In the genomic region with DNA sequence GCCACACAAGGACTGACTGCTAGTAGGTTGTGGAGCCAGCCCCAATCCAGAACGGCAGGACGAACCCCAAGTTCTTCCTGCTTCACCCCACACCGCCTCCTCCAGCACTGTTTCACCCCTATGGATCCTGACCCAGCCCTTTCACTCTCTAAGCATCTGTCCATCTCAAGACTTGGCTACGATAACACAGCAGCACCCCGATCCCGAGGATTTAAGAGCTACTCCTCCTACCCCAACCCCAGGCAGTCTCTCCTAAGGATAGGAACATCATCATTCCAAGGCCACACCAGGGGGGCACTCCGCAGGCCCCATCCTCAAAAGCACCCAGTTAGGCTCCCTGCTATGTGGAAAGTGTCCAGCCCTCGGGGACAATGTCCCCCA, we compare ENCODE assay signal across 1 cellular context.
TF ChIP-seq lines count a peak whose summit lies in the region.

No MANE protein-coding gene starts in this region.

TF ChIP-seq in HepG2, 621 proteins besides CTCF, POLR2A, EP300 and RAD21 (continued from another document and continues in another):
- TF ChIP-seq, protein P1, sequence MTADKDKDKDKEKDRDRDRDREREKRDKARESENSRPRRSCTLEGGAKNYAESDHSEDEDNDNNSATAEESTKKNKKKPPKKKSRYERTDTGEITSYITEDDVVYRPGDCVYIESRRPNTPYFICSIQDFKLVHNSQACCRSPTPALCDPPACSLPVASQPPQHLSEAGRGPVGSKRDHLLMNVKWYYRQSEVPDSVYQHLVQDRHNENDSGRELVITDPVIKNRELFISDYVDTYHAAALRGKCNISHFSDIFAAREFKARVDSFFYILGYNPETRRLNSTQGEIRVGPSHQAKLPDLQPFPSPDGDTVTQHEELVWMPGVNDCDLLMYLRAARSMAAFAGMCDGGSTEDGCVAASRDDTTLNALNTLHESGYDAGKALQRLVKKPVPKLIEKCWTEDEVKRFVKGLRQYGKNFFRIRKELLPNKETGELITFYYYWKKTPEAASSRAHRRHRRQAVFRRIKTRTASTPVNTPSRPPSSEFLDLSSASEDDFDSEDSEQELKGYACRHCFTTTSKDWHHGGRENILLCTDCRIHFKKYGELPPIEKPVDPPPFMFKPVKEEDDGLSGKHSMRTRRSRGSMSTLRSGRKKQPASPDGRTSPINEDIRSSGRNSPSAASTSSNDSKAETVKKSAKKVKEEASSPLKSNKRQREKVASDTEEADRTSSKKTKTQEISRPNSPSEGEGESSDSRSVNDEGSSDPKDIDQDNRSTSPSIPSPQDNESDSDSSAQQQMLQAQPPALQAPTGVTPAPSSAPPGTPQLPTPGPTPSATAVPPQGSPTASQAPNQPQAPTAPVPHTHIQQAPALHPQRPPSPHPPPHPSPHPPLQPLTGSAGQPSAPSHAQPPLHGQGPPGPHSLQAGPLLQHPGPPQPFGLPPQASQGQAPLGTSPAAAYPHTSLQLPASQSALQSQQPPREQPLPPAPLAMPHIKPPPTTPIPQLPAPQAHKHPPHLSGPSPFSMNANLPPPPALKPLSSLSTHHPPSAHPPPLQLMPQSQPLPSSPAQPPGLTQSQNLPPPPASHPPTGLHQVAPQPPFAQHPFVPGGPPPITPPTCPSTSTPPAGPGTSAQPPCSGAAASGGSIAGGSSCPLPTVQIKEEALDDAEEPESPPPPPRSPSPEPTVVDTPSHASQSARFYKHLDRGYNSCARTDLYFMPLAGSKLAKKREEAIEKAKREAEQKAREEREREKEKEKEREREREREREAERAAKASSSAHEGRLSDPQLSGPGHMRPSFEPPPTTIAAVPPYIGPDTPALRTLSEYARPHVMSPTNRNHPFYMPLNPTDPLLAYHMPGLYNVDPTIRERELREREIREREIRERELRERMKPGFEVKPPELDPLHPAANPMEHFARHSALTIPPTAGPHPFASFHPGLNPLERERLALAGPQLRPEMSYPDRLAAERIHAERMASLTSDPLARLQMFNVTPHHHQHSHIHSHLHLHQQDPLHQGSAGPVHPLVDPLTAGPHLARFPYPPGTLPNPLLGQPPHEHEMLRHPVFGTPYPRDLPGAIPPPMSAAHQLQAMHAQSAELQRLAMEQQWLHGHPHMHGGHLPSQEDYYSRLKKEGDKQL (CRISPR knock-in tag; IDR thresholded peaks at IDR 0.05; ENCODE audit: low read depth) = no peak
- TF ChIP-seq NFE2 (CRISPR knock-in tag; IDR thresholded peaks at IDR 0.05) (no peak), XBP1 (CRISPR knock-in tag; IDR thresholded peaks at IDR 0.05) (no peak), ZNF136 (CRISPR knock-in tag; IDR thresholded peaks at IDR 0.05; ENCODE audit: low read depth) (0 out of 2 replicates have a peak, but pooled peaks have one; percentile 32), ZFP62 (CRISPR knock-in tag; IDR thresholded peaks at IDR 0.05) (no peak), KDM1A (CRISPR knock-in tag; IDR thresholded peaks at IDR 0.05) (no peak), SYNCRIP (IDR thresholded peaks at IDR 0.05; ENCODE audit: insufficient read depth, low read depth, low read length) (no peak), HDAC2 (CRISPR knock-in tag; IDR thresholded peaks at IDR 0.05) (no peak), NCOR1 (IDR thresholded peaks at IDR 0.05; ENCODE audit: borderline replicate concordance, low read length) (no peak), EEA1 (CRISPR knock-in tag; IDR thresholded peaks at IDR 0.05; ENCODE audit: borderline replicate concordance) (no peak; the same call in 1 of the 2 replicates), ATF5 (CRISPR knock-in tag; IDR thresholded peaks at IDR 0.05; ENCODE audit: low read depth) (peak; percentile 36; the same call in 1 of the 2 replicates), PBX3 (CRISPR knock-in tag; IDR thresholded peaks at IDR 0.05; ENCODE audit: borderline replicate concordance) (no peak), ARNT2 (CRISPR knock-in tag; IDR thresholded peaks at IDR 0.05; ENCODE audit: low read depth) (no peak), MAFF (IDR thresholded peaks at IDR 0.05; ENCODE audit: low read depth, low read length) (no peak), IRX3 (CRISPR knock-in tag; IDR thresholded peaks at IDR 0.05; ENCODE audit: borderline replicate concordance, low read depth) (0 out of 2 replicates have a peak, but pooled peaks have one; percentile 10), TEAD3 (CRISPR knock-in tag; optimal IDR thresholded peaks at IDR 0.05; ENCODE audit: borderline replicate concordance) (peak; percentile 13), TFAP4 (IDR thresholded peaks at IDR 0.05; ENCODE audit: borderline replicate concordance, low read depth) (no peak), DMAP1 (CRISPR knock-in tag; IDR thresholded peaks at IDR 0.05) (no peak), TBX3 (IDR thresholded peaks at IDR 0.05; ENCODE audit: borderline replicate concordance) (no peak)
- TF ChIP-seq, protein P2, sequence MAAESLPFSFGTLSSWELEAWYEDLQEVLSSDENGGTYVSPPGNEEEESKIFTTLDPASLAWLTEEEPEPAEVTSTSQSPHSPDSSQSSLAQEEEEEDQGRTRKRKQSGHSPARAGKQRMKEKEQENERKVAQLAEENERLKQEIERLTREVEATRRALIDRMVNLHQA (CRISPR knock-in tag; IDR thresholded peaks at IDR 0.05) = no peak
- TF ChIP-seq, protein P3, sequence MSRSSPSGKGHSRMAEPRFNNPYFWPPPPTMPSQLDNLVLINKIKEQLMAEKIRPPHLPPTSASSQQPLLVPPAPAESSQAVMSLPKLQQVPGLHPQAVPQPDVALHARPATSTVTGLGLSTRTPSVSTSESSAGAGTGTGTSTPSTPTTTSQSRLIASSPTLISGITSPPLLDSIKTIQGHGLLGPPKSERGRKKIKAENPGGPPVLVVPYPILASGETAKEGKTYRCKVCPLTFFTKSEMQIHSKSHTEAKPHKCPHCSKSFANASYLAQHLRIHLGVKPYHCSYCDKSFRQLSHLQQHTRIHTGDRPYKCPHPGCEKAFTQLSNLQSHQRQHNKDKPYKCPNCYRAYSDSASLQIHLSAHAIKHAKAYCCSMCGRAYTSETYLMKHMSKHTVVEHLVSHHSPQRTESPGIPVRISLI (CRISPR knock-in tag; IDR thresholded peaks at IDR 0.05; ENCODE audit: borderline replicate concordance) = no peak
- TF ChIP-seq, protein P4, sequence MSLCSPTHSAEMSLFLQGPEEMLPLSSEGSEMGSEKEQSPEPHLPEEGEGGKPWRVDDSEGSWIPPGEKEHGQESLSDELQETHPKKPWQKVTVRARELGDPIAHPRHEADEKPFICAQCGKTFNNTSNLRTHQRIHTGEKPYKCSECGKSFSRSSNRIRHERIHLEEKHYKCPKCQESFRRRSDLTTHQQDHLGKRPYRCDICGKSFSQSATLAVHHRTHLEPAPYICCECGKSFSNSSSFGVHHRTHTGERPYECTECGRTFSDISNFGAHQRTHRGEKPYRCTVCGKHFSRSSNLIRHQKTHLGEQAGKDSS (CRISPR knock-in tag; IDR thresholded peaks at IDR 0.05; ENCODE audit: borderline replicate concordance, low read depth) = peak; percentile 8; the same call in 1 of the 2 replicates
- TF ChIP-seq, protein P5, sequence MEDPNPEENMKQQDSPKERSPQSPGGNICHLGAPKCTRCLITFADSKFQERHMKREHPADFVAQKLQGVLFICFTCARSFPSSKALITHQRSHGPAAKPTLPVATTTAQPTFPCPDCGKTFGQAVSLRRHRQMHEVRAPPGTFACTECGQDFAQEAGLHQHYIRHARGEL (CRISPR knock-in tag; IDR thresholded peaks at IDR 0.05) = no peak
- TF ChIP-seq, protein P6, sequence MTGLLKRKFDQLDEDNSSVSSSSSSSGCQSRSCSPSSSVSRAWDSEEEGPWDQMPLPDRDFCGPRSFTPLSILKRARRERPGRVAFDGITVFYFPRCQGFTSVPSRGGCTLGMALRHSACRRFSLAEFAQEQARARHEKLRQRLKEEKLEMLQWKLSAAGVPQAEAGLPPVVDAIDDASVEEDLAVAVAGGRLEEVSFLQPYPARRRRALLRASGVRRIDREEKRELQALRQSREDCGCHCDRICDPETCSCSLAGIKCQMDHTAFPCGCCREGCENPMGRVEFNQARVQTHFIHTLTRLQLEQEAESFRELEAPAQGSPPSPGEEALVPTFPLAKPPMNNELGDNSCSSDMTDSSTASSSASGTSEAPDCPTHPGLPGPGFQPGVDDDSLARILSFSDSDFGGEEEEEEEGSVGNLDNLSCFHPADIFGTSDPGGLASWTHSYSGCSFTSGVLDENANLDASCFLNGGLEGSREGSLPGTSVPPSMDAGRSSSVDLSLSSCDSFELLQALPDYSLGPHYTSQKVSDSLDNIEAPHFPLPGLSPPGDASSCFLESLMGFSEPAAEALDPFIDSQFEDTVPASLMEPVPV (CRISPR knock-in tag; IDR thresholded peaks at IDR 0.05) = 0 out of 2 replicates have a peak, but pooled peaks have one; percentile 5
- TF ChIP-seq, protein P7, sequence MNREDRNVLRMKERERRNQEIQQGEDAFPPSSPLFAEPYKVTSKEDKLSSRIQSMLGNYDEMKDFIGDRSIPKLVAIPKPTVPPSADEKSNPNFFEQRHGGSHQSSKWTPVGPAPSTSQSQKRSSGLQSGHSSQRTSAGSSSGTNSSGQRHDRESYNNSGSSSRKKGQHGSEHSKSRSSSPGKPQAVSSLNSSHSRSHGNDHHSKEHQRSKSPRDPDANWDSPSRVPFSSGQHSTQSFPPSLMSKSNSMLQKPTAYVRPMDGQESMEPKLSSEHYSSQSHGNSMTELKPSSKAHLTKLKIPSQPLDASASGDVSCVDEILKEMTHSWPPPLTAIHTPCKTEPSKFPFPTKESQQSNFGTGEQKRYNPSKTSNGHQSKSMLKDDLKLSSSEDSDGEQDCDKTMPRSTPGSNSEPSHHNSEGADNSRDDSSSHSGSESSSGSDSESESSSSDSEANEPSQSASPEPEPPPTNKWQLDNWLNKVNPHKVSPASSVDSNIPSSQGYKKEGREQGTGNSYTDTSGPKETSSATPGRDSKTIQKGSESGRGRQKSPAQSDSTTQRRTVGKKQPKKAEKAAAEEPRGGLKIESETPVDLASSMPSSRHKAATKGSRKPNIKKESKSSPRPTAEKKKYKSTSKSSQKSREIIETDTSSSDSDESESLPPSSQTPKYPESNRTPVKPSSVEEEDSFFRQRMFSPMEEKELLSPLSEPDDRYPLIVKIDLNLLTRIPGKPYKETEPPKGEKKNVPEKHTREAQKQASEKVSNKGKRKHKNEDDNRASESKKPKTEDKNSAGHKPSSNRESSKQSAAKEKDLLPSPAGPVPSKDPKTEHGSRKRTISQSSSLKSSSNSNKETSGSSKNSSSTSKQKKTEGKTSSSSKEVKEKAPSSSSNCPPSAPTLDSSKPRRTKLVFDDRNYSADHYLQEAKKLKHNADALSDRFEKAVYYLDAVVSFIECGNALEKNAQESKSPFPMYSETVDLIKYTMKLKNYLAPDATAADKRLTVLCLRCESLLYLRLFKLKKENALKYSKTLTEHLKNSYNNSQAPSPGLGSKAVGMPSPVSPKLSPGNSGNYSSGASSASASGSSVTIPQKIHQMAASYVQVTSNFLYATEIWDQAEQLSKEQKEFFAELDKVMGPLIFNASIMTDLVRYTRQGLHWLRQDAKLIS (CRISPR knock-in tag; IDR thresholded peaks at IDR 0.05) = no peak
- TF ChIP-seq, protein P8, sequence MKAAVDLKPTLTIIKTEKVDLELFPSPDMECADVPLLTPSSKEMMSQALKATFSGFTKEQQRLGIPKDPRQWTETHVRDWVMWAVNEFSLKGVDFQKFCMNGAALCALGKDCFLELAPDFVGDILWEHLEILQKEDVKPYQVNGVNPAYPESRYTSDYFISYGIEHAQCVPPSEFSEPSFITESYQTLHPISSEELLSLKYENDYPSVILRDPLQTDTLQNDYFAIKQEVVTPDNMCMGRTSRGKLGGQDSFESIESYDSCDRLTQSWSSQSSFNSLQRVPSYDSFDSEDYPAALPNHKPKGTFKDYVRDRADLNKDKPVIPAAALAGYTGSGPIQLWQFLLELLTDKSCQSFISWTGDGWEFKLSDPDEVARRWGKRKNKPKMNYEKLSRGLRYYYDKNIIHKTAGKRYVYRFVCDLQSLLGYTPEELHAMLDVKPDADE (CRISPR knock-in tag; IDR thresholded peaks at IDR 0.05) = no peak
- TF ChIP-seq, protein P9, sequence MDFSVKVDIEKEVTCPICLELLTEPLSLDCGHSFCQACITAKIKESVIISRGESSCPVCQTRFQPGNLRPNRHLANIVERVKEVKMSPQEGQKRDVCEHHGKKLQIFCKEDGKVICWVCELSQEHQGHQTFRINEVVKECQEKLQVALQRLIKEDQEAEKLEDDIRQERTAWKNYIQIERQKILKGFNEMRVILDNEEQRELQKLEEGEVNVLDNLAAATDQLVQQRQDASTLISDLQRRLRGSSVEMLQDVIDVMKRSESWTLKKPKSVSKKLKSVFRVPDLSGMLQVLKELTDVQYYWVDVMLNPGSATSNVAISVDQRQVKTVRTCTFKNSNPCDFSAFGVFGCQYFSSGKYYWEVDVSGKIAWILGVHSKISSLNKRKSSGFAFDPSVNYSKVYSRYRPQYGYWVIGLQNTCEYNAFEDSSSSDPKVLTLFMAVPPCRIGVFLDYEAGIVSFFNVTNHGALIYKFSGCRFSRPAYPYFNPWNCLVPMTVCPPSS (IDR thresholded peaks at IDR 0.05) = no peak
- TF ChIP-seq, protein P10, sequence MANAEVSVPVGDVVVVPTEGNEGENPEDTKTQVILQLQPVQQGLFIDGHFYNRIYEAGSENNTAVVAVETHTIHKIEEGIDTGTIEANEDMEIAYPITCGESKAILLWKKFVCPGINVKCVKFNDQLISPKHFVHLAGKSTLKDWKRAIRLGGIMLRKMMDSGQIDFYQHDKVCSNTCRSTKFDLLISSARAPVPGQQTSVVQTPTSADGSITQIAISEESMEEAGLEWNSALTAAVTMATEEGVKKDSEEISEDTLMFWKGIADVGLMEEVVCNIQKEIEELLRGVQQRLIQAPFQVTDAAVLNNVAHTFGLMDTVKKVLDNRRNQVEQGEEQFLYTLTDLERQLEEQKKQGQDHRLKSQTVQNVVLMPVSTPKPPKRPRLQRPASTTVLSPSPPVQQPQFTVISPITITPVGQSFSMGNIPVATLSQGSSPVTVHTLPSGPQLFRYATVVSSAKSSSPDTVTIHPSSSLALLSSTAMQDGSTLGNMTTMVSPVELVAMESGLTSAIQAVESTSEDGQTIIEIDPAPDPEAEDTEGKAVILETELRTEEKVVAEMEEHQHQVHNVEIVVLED (CRISPR knock-in tag; IDR thresholded peaks at IDR 0.05; ENCODE audit: borderline replicate concordance) = no peak
